24 cellular contexts compared by ENCODE assay signal in genomic region chr5:155998258-155998657, GRCh38.
A peak's percentile ranks its signal among the peaks of the same experiment; 100 is the strongest.
DNase-seq lines count a peak whose midpoint lies in the region; ATAC-seq, FAIRE-seq and TF ChIP-seq lines count a peak whose summit lies in the region.
"Had no signal": no experiment of that assay in that cellular context is flagged by ENCODE, and none has a peak within 500 bp of the region (broad histone marks: within the 10 kb centered on the region; RNA-seq: fewer than 3 reads in every experiment).

No MANE protein-coding gene starts in this region.

- H2BK15ac ChIP-seq in IMR-90 (ENCODE audit: low read depth, low read length), result no peak overlapping the region

- BruUV-seq in IMR-90 (replicated peaks; lab: Mats Ljungman, UMichigan) (no TSS peak), K562 (replicated peaks; lab: Mats Ljungman, UMichigan) (no TSS peak), Caco-2 (replicated peaks; lab: Mats Ljungman, UMichigan) (no TSS peak)

- H2BK120ac ChIP-seq in IMR-90 (ENCODE audit: low read depth, low read length), result no peak overlapping the region

- H4K8ac ChIP-seq in IMR-90 (ENCODE audit: low read depth in 2 of 2, low read length in 2 of 2), result no peak overlapping the region

- H3K4me3 Mint-ChIP-seq in Caco-2 (ENCODE audit: unreplicated experiment) (no peak overlapping the region), osteocyte (ENCODE audit: unreplicated experiment) (no peak overlapping the region)
- H3K4me3 Mint-ChIP-seq: B cell; CD14-positive monocyte; CD4-positive, alpha-beta memory T cell; CD4-positive, CD25-positive, alpha-beta regulatory T cell; CD8-positive, alpha-beta memory T cell had no signal

- no peak for ATAC-seq in A549
- no peak for ATAC-seq in IMR-90 (ENCODE audit: low read depth)
- no peak for ATAC-seq in K562

- DNase-seq in A549 (ENCODE audit: low read depth in 1 of 2, low spot score in 1 of 2) (no peak), IMR-90 (no peak), K562 (ENCODE audit: extremely low read depth in 1 of 4, low spot score in 3 of 4) (no peak), putamen (ENCODE audit: low spot score) (peak; percentile 10), C1 segment of cervical spinal cord (lab: John Stamatoyannopoulos, UW) (no peak), Caco-2 (no peak), osteocyte (ENCODE audit: extremely low spot score, unreplicated experiment) (no peak)
- DNase-seq: 8988T; AML-193; Calu3; CD4-positive, alpha-beta memory T cell; CD4-positive, CD25-positive, alpha-beta regulatory T cell; CD8-positive, alpha-beta memory T cell; COR-L47; DMS79 treated with DMSO at 0.1 percent for 48 hours; GF-D8 had no signal

- H3K18ac ChIP-seq in IMR-90 (ENCODE audit: low read depth, low read length), result no peak overlapping the region

- no peak for FAIRE-seq in A549 (lab: Jason Lieb, UNC)
- FAIRE-seq in K562 (lab: Jason Lieb, UNC), result no peak
- FAIRE-seq: A204.1, D721Med, G401.6, GM12891, GM19239 had no signal

- H3K4me3 ChIP-seq in A549 (no peak overlapping the region), IMR-90 (ENCODE audit: insufficient read depth, low read depth, low read length) (no peak overlapping the region), K562 (no peak overlapping the region), Caco-2 (ENCODE audit: low read depth, low read length) (no peak overlapping the region)
- H3K4me3 ChIP-seq: BLaER1 treated with 17β-estradiol and CSF1 and Interleukin-3, amounts not matched to agents 10 nM and 100 nM had no signal

- H3K27ac ChIP-seq in A549 (no peak overlapping the region), IMR-90 (ENCODE audit: insufficient read depth, low read length) (no peak overlapping the region), K562 (ENCODE audit: extremely low read depth, low read depth, low read length) (no peak overlapping the region)
- H3K27ac ChIP-seq: BLaER1 treated with 17β-estradiol and CSF1 and Interleukin-3, amounts not matched to agents 10 nM and 100 nM had no signal

- no peak overlapping the region for H4K91ac ChIP-seq in IMR-90 (ENCODE audit: insufficient read depth, low read depth, low read length)

- H3K27ac Mint-ChIP-seq in Caco-2 (ENCODE audit: unreplicated experiment) (no peak overlapping the region), osteocyte (ENCODE audit: unreplicated experiment) (no peak overlapping the region)
- H3K27ac Mint-ChIP-seq: B cell; CD14-positive monocyte; CD4-positive, alpha-beta memory T cell; CD4-positive, CD25-positive, alpha-beta regulatory T cell; CD8-positive, alpha-beta memory T cell had no signal

- no peak overlapping the region for H3K4ac ChIP-seq in IMR-90 (ENCODE audit: low read depth, low read length)

- H3K9ac ChIP-seq in IMR-90 (ENCODE audit: low read depth, low read length), result no peak overlapping the region
- H3K9ac ChIP-seq in K562 (ENCODE audit: insufficient read depth in 1 of 2, low read depth in 2 of 2, low read length in 2 of 2), result no peak overlapping the region
- H3K9ac ChIP-seq: BLaER1 treated with 17β-estradiol and CSF1 and Interleukin-3, amounts not matched to agents 10 nM and 100 nM had no signal

- TF ChIP-seq EP300 in A549 (IDR thresholded peaks at IDR 0.05) (no peak), K562 (IDR thresholded peaks at IDR 0.05; ENCODE audit: low read length) (no peak)

- no peaks in the 10 kb centered on the region for H3K9me3 ChIP-seq in A549
- no peaks in the 10 kb centered on the region for H3K9me3 ChIP-seq in IMR-90 (ENCODE audit: control insufficient read depth, insufficient read depth, low read length)
- H3K9me3 ChIP-seq in K562 (replicated peaks; ENCODE audit: control insufficient read depth, insufficient read depth, low read depth, low read length), result no peaks in the 10 kb centered on the region
- H3K9me3 ChIP-seq in Caco-2, result no peaks in the 10 kb centered on the region
- H3K9me3 ChIP-seq: BLaER1 treated with 17β-estradiol and CSF1 and Interleukin-3, amounts not matched to agents 10 nM and 100 nM had no signal

- H3K36me3 ChIP-seq in IMR-90 (ENCODE audit: control insufficient read depth, insufficient read depth, low read length) (no peaks in the 10 kb centered on the region), K562 (ENCODE audit: control insufficient read depth, insufficient read depth, low read length) (no peaks in the 10 kb centered on the region), Caco-2 (ENCODE audit: control insufficient read depth, insufficient read depth, low read length) (no peaks in the 10 kb centered on the region)
- H3K36me3 ChIP-seq: BLaER1 treated with 17β-estradiol and CSF1 and Interleukin-3, amounts not matched to agents 10 nM and 100 nM had no signal

- TF ChIP-seq RAD21 in A549 (conservative IDR thresholded peaks at IDR 0.05 in 1 of 2, IDR thresholded peaks at IDR 0.05 in 1 of 2), result no peak
- TF ChIP-seq RAD21 in IMR-90 (IDR thresholded peaks at IDR 0.05; ENCODE audit: low read length), result no peak
- no peak for TF ChIP-seq RAD21 in K562 (CRISPR knock-in tag; conservative IDR thresholded peaks at IDR 0.05 in 1 of 2, IDR thresholded peaks at IDR 0.05 in 1 of 2)

- no peak overlapping the region for H3K56ac ChIP-seq in IMR-90 (ENCODE audit: extremely low read depth, insufficient read depth, low read length)

- WGBS in A549 (ENCODE audit: missing lambda C conversion rate), result 63% methylated on average over 2 of the region's 2 CpGs
- no CpG with 5 or more reads among the region's 2 CpGs for WGBS in IMR-90 (ENCODE audit: extremely low coverage in 2 of 2, insufficient read length in 1 of 2), 2 experiments
- 0% methylated on average over 2 of the region's 2 CpGs for WGBS in K562 (ENCODE audit: insufficient coverage, low coverage, missing lambda C conversion rate)

- intact Hi-C loops in IMR-90 (cut with micrococcal nuclease), result no loop called here
- intact Hi-C loops in K562 (cut with micrococcal nuclease), result no loop called here
- intact Hi-C loops in Caco-2 (cut with micrococcal nuclease; ENCODE audit: unreplicated experiment), result no loop called here

- H2AFZ ChIP-seq in IMR-90 (replicated peaks; ENCODE audit: low read length, poor library complexity) (no peak overlapping the region), K562 (ENCODE audit: low read depth, low read length) (no peak overlapping the region)

- no peak overlapping the region for H4K5ac ChIP-seq in IMR-90 (ENCODE audit: low read depth, low read length)

- CTCF ChIA-PET in A549 (lab: Yijun Ruan, JAX), result no interaction called here
- CTCF ChIA-PET in IMR-90 (lab: Yijun Ruan, JAX), result no interaction called here
- CTCF ChIA-PET in K562 (lab: Yijun Ruan, JAX; ENCODE audit: low intra/inter-chr PET ratio), result no interaction called here
- CTCF ChIA-PET in Caco-2 (lab: Charles Lee), result no interaction called here

- no peaks in the 10 kb centered on the region for H4K20me1 ChIP-seq in IMR-90 (ENCODE audit: insufficient read depth, low read length)
- no peaks in the 10 kb centered on the region for H4K20me1 ChIP-seq in K562 (replicated peaks; ENCODE audit: control insufficient read depth, insufficient read depth, low read length)
- H4K20me1 ChIP-seq: BLaER1 treated with 17β-estradiol and CSF1 and Interleukin-3, amounts not matched to agents 10 nM and 100 nM had no signal

- TF ChIP-seq CTCF in A549 (IDR thresholded peaks at IDR 0.05) (no peak), IMR-90 (conservative IDR thresholded peaks at IDR 0.05; ENCODE audit: low read depth, low read length) (no peak), K562 (IDR thresholded peaks at IDR 0.05 in 2 of 3, conservative IDR thresholded peaks at IDR 0.05 in 1 of 3; ENCODE audit: insufficient read depth in 2 of 3, low read depth in 1 of 3, low read length in 3 of 3) (no peak), Caco-2 (IDR thresholded peaks at IDR 0.05; ENCODE audit: insufficient read depth in 1 of 2, low read depth in 1 of 2, low read length in 1 of 2, severe bottlenecking in 1 of 2, unreplicated experiment in 1 of 2) (no peak), osteocyte (IDR thresholded peaks at IDR 0.05) (no peak)

- H3K4me1 Mint-ChIP-seq in Caco-2 (ENCODE audit: low read depth, unreplicated experiment) (no peaks in the 10 kb centered on the region), osteocyte (ENCODE audit: unreplicated experiment) (no peaks in the 10 kb centered on the region)
- H3K4me1 Mint-ChIP-seq: B cell; CD14-positive monocyte; CD4-positive, alpha-beta memory T cell; CD4-positive, CD25-positive, alpha-beta regulatory T cell; CD8-positive, alpha-beta memory T cell had no signal

- H3K23ac ChIP-seq in IMR-90 (ENCODE audit: low read depth, low read length), result no peak overlapping the region

- no peaks in the 10 kb centered on the region for H3K9me3 Mint-ChIP-seq in Caco-2 (ENCODE audit: unreplicated experiment)
- no peaks in the 10 kb centered on the region for H3K9me3 Mint-ChIP-seq in osteocyte (ENCODE audit: unreplicated experiment)
- H3K9me3 Mint-ChIP-seq: CD8-positive, alpha-beta memory T cell had no signal

- dilution Hi-C loops in IMR-90 (cut with HindIII; ENCODE audit: low sequenced_read_pairs, unreplicated experiment), result no loop called here

- no peak overlapping the region for H2BK5ac ChIP-seq in IMR-90 (ENCODE audit: low read depth, low read length, poor library complexity, severe bottlenecking)

- no peaks in the 10 kb centered on the region for H3K79me2 ChIP-seq in K562 (ENCODE audit: control insufficient read depth, insufficient read depth, low read length)

- POLR2A ChIA-PET in A549 (lab: Yijun Ruan, JAX), result no interaction called here
- POLR2A ChIA-PET in IMR-90 (lab: Charles Lee; ENCODE audit: unreplicated experiment), result no interaction called here
- POLR2A ChIA-PET in K562 (lab: Yijun Ruan, JAX), result no interaction called here
- POLR2A ChIA-PET in Caco-2 (lab: Charles Lee), result no interaction called here

- no peaks in the 10 kb centered on the region for H3K9me1 ChIP-seq in IMR-90 (ENCODE audit: insufficient read depth, low read length)
- no peaks in the 10 kb centered on the region for H3K9me1 ChIP-seq in K562 (ENCODE audit: control insufficient read depth, insufficient read depth, low read length)

- no peak overlapping the region for H3K4me2 ChIP-seq in A549
- no peak overlapping the region for H3K4me2 ChIP-seq in IMR-90 (ENCODE audit: low read depth, low read length)
- no peak overlapping the region for H3K4me2 ChIP-seq in K562 (ENCODE audit: insufficient read depth, low read length)

- H3K36me3 Mint-ChIP-seq in Caco-2 (ENCODE audit: insufficient read depth, unreplicated experiment) (no peaks in the 10 kb centered on the region), osteocyte (ENCODE audit: unreplicated experiment) (no peaks in the 10 kb centered on the region)
- H3K36me3 Mint-ChIP-seq: CD14-positive monocyte; CD4-positive, alpha-beta memory T cell; CD4-positive, CD25-positive, alpha-beta regulatory T cell; CD8-positive, alpha-beta memory T cell had no signal

- H3K27me3 ChIP-seq in IMR-90 (ENCODE audit: control insufficient read depth, insufficient read depth, low read length), result no peaks in the 10 kb centered on the region
- H3K27me3 ChIP-seq in K562 (ENCODE audit: control insufficient read depth in 2 of 2, insufficient read depth in 2 of 2, low read length in 2 of 2), result no peaks in the 10 kb centered on the region
- no peaks in the 10 kb centered on the region for H3K27me3 ChIP-seq in Caco-2 (replicated peaks; ENCODE audit: control insufficient read depth, insufficient read depth, low read length)
- H3K27me3 ChIP-seq: BLaER1 treated with 17β-estradiol and CSF1 and Interleukin-3, amounts not matched to agents 10 nM and 100 nM had no signal

- H3K4me1 ChIP-seq in A549 (no peaks in the 10 kb centered on the region), IMR-90 (ENCODE audit: control insufficient read depth, insufficient read depth, low read length) (no peaks in the 10 kb centered on the region), K562 (replicated peaks in 1 of 2; ENCODE audit: control insufficient read depth in 2 of 2, insufficient read depth in 2 of 2, low read length in 2 of 2) (no peaks in the 10 kb centered on the region), Caco-2 (no peaks in the 10 kb centered on the region)

- H2AK5ac ChIP-seq in IMR-90 (ENCODE audit: low read depth, low read length), result no peak overlapping the region

- in situ Hi-C loops in IMR-90 (cut with MboI; ENCODE audit: low sequenced_read_pairs) (no loop called here), K562 (cut with MboI) (no loop called here)

- H3K14ac ChIP-seq in IMR-90 (replicated peaks; ENCODE audit: low read depth, low read length), result no peak overlapping the region

- TF ChIP-seq POLR2A in A549 (IDR thresholded peaks at IDR 0.05; ENCODE audit: low read length) (no peak), IMR-90 (IDR thresholded peaks at IDR 0.05; ENCODE audit: low read depth, low read length) (no peak), K562 (conservative IDR thresholded peaks at IDR 0.05) (no peak)

- no peak overlapping the region for H2AK9ac ChIP-seq in IMR-90 (replicated peaks; ENCODE audit: low read depth, low read length, poor library complexity)

- no peaks in the 10 kb centered on the region for H3K27me3 Mint-ChIP-seq in Caco-2 (ENCODE audit: insufficient read depth, unreplicated experiment)
- no peaks in the 10 kb centered on the region for H3K27me3 Mint-ChIP-seq in osteocyte (ENCODE audit: unreplicated experiment)
- H3K27me3 Mint-ChIP-seq: CD4-positive, CD25-positive, alpha-beta regulatory T cell had no signal

- no peak overlapping the region for H2BK20ac ChIP-seq in IMR-90 (ENCODE audit: low read depth, low read length)

- no peaks in the 10 kb centered on the region for H3K79me1 ChIP-seq in IMR-90 (ENCODE audit: low read depth in 1 of 2, low read length in 2 of 2)

Comparison
In these comparisons a context has a peak if more than half of its experiments do, and no peak if none do; other contexts are left out.
1. Of the 35 proteins assayed by ChIP-seq in both K562 and A549: peak only in K562: none; only in A549: none; in both: MAFK; in neither: 34.